ENCODE assay signal across 1 cellular context in the genomic region with DNA sequence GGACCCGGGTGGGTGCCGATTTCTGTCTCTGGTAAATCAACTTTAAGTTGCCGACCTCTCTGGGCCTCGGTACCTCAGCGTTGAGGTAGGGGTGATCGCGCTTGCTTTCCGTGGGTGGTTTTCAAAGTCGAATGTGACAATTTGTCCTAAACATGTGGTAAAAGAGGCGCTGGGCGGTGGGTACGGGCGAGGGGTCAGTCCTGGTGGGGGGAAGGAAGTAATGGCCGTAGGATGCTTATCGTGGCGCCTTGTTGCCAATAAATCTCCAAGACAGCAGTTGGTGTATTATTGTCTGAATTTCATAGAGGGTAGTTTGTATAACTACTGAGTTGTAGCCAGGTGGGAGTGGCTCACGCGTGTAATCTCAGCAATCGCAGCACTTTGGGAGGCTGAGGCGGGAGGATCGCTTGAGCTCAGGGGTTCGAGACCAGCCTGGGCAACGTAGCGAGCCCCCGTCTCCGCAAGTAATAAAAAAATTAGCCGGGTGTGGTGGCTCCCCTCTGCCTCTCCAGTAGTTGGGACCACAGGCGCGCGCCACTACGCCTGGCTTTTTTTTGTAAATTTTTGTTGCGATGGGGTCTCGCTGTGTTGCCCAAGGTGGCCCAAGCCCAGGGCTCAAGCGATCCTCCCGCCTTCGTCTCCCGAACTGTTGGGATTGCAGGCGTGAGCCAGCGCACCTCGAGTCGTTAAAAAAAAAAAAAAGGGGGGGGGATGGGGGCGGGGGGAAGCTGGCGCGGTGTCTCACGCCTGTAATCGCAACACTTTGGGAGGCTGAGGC.
TF ChIP-seq lines count a peak whose summit lies in the region.

No MANE protein-coding gene starts in this region.

TF ChIP-seq in K562, 482 proteins besides CTCF, POLR2A, EP300 and RAD21 (continued from another document):
- TF ChIP-seq, protein P1, sequence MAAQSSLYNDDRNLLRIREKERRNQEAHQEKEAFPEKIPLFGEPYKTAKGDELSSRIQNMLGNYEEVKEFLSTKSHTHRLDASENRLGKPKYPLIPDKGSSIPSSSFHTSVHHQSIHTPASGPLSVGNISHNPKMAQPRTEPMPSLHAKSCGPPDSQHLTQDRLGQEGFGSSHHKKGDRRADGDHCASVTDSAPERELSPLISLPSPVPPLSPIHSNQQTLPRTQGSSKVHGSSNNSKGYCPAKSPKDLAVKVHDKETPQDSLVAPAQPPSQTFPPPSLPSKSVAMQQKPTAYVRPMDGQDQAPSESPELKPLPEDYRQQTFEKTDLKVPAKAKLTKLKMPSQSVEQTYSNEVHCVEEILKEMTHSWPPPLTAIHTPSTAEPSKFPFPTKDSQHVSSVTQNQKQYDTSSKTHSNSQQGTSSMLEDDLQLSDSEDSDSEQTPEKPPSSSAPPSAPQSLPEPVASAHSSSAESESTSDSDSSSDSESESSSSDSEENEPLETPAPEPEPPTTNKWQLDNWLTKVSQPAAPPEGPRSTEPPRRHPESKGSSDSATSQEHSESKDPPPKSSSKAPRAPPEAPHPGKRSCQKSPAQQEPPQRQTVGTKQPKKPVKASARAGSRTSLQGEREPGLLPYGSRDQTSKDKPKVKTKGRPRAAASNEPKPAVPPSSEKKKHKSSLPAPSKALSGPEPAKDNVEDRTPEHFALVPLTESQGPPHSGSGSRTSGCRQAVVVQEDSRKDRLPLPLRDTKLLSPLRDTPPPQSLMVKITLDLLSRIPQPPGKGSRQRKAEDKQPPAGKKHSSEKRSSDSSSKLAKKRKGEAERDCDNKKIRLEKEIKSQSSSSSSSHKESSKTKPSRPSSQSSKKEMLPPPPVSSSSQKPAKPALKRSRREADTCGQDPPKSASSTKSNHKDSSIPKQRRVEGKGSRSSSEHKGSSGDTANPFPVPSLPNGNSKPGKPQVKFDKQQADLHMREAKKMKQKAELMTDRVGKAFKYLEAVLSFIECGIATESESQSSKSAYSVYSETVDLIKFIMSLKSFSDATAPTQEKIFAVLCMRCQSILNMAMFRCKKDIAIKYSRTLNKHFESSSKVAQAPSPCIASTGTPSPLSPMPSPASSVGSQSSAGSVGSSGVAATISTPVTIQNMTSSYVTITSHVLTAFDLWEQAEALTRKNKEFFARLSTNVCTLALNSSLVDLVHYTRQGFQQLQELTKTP (IDR thresholded peaks at IDR 0.05; ENCODE audit: low read depth in 1 of 2, partially characterized antibody in 2 of 2) = no peak
- no peak for TF ChIP-seq ZNF584 (CRISPR knock-in tag; IDR thresholded peaks at IDR 0.05; ENCODE audit: low read depth)
- TF ChIP-seq CREM (IDR thresholded peaks at IDR 0.05; ENCODE audit: low read depth) = peak; percentile 77
- TF ChIP-seq BCLAF1 (IDR thresholded peaks at IDR 0.05; ENCODE audit: borderline replicate concordance in 1 of 2, control insufficient read depth in 1 of 2, low read depth in 2 of 2, low read length in 1 of 2) = no peak
- no peak for TF ChIP-seq IFI16 (CRISPR knock-in tag; IDR thresholded peaks at IDR 0.05)
